ENCODE assay signal across 1 cellular context in the genomic region with DNA sequence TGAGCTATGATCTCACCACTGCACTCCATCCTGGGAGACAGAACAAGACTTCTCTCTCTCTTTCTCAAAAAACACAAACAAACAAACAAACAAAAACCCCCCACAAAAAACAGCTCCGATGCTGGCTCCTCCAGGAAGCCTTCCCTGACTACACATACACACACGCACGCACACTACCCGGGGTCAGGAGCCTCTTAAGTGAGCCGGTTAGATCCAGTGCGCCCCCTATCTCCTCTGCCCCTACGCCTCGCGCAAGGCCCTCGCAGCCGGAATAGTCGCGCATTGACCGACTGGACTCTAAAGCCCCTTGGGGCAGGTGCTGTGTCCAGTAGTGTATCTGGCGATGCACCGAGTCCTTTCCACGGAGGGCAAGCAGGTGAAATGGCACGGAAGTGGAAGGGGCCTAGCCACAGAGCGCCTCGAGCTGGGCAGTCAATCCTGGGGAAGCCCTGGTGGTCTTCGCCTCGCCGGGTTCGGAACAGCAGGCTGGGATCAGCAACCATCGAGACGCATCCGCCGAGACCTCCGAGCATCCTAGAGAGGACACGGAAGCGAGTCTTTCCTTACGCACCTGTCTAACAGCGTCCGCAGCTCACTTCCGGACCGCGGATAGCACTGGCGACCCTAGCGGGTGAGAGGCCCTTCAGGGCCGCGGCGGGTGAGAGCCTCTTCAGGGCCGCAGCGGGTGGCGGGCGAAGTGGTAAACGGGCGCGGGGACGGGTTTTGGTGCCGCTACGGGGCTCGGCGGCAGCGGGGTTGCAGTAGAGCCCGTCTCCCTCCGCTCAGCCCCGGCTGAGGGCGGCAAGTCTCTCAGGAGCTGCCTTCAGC.
TF ChIP-seq lines count a peak whose summit lies in the region.

TSS of gene ZSCAN25 (plus strand) at position 588 of the 828 bp plus-strand sequence. CDS start 2,661 bp downstream, outside the sequence.

TF ChIP-seq in HepG2, 621 proteins besides CTCF, POLR2A, EP300 and RAD21 (continued from another document and continues in another):
- TF ChIP-seq, protein P1, sequence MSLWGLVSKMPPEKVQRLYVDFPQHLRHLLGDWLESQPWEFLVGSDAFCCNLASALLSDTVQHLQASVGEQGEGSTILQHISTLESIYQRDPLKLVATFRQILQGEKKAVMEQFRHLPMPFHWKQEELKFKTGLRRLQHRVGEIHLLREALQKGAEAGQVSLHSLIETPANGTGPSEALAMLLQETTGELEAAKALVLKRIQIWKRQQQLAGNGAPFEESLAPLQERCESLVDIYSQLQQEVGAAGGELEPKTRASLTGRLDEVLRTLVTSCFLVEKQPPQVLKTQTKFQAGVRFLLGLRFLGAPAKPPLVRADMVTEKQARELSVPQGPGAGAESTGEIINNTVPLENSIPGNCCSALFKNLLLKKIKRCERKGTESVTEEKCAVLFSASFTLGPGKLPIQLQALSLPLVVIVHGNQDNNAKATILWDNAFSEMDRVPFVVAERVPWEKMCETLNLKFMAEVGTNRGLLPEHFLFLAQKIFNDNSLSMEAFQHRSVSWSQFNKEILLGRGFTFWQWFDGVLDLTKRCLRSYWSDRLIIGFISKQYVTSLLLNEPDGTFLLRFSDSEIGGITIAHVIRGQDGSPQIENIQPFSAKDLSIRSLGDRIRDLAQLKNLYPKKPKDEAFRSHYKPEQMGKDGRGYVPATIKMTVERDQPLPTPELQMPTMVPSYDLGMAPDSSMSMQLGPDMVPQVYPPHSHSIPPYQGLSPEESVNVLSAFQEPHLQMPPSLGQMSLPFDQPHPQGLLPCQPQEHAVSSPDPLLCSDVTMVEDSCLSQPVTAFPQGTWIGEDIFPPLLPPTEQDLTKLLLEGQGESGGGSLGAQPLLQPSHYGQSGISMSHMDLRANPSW (CRISPR knock-in tag; IDR thresholded peaks at IDR 0.05; ENCODE audit: borderline replicate concordance) = peak; percentile 33; the same call in 1 of the 2 replicates
- TF ChIP-seq ZNF567 (CRISPR knock-in tag; IDR thresholded peaks at IDR 0.05; ENCODE audit: borderline replicate concordance) = peak; percentile 65; the same call in 1 of the 2 replicates
- no peak for TF ChIP-seq FOXP1 (IDR thresholded peaks at IDR 0.05)
- TF ChIP-seq FOXP1 (CRISPR knock-in tag; IDR thresholded peaks at IDR 0.05) = 0 out of 2 replicates have a peak, but pooled peaks have one; percentile 0
- peak; percentile 70 for TF ChIP-seq TEAD3 (CRISPR knock-in tag; optimal IDR thresholded peaks at IDR 0.05; ENCODE audit: borderline replicate concordance)
- TF ChIP-seq SNAPC2 (CRISPR knock-in tag; IDR thresholded peaks at IDR 0.05) = peak; percentile 50; the same call in 1 of the 2 replicates
- TF ChIP-seq ZNF230 (CRISPR knock-in tag; IDR thresholded peaks at IDR 0.05) = peak; percentile 91; the same call in 1 of the 2 replicates
- peak; percentile 76; the same call in 1 of the 2 replicates for TF ChIP-seq NFKBIZ (CRISPR knock-in tag; IDR thresholded peaks at IDR 0.05)
- peak; percentile 46 for TF ChIP-seq TOPORS (CRISPR knock-in tag; IDR thresholded peaks at IDR 0.05)
- peak; percentile 80 for TF ChIP-seq GZF1 (CRISPR knock-in tag; IDR thresholded peaks at IDR 0.05)
- TF ChIP-seq, protein P2, sequence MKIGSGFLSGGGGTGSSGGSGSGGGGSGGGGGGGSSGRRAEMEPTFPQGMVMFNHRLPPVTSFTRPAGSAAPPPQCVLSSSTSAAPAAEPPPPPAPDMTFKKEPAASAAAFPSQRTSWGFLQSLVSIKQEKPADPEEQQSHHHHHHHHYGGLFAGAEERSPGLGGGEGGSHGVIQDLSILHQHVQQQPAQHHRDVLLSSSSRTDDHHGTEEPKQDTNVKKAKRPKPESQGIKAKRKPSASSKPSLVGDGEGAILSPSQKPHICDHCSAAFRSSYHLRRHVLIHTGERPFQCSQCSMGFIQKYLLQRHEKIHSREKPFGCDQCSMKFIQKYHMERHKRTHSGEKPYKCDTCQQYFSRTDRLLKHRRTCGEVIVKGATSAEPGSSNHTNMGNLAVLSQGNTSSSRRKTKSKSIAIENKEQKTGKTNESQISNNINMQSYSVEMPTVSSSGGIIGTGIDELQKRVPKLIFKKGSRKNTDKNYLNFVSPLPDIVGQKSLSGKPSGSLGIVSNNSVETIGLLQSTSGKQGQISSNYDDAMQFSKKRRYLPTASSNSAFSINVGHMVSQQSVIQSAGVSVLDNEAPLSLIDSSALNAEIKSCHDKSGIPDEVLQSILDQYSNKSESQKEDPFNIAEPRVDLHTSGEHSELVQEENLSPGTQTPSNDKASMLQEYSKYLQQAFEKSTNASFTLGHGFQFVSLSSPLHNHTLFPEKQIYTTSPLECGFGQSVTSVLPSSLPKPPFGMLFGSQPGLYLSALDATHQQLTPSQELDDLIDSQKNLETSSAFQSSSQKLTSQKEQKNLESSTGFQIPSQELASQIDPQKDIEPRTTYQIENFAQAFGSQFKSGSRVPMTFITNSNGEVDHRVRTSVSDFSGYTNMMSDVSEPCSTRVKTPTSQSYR (CRISPR knock-in tag; IDR thresholded peaks at IDR 0.05; ENCODE audit: borderline replicate concordance) = peak; percentile 8; the same call in 1 of the 2 replicates
- peak; percentile 35; the same call in 1 of the 2 replicates for TF ChIP-seq ZNF296 (CRISPR knock-in tag; conservative IDR thresholded peaks at IDR 0.05)
- peak; percentile 70 for TF ChIP-seq ISL2 (CRISPR knock-in tag; IDR thresholded peaks at IDR 0.05)
- TF ChIP-seq ZSCAN21 (CRISPR knock-in tag; IDR thresholded peaks at IDR 0.05; ENCODE audit: borderline replicate concordance) = peak; percentile 66; the same call in 1 of the 2 replicates
- peak; percentile 33; the same call in 1 of the 2 replicates for TF ChIP-seq NCOA2 (CRISPR knock-in tag; IDR thresholded peaks at IDR 0.05)
- TF ChIP-seq, protein P3, sequence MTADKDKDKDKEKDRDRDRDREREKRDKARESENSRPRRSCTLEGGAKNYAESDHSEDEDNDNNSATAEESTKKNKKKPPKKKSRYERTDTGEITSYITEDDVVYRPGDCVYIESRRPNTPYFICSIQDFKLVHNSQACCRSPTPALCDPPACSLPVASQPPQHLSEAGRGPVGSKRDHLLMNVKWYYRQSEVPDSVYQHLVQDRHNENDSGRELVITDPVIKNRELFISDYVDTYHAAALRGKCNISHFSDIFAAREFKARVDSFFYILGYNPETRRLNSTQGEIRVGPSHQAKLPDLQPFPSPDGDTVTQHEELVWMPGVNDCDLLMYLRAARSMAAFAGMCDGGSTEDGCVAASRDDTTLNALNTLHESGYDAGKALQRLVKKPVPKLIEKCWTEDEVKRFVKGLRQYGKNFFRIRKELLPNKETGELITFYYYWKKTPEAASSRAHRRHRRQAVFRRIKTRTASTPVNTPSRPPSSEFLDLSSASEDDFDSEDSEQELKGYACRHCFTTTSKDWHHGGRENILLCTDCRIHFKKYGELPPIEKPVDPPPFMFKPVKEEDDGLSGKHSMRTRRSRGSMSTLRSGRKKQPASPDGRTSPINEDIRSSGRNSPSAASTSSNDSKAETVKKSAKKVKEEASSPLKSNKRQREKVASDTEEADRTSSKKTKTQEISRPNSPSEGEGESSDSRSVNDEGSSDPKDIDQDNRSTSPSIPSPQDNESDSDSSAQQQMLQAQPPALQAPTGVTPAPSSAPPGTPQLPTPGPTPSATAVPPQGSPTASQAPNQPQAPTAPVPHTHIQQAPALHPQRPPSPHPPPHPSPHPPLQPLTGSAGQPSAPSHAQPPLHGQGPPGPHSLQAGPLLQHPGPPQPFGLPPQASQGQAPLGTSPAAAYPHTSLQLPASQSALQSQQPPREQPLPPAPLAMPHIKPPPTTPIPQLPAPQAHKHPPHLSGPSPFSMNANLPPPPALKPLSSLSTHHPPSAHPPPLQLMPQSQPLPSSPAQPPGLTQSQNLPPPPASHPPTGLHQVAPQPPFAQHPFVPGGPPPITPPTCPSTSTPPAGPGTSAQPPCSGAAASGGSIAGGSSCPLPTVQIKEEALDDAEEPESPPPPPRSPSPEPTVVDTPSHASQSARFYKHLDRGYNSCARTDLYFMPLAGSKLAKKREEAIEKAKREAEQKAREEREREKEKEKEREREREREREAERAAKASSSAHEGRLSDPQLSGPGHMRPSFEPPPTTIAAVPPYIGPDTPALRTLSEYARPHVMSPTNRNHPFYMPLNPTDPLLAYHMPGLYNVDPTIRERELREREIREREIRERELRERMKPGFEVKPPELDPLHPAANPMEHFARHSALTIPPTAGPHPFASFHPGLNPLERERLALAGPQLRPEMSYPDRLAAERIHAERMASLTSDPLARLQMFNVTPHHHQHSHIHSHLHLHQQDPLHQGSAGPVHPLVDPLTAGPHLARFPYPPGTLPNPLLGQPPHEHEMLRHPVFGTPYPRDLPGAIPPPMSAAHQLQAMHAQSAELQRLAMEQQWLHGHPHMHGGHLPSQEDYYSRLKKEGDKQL (CRISPR knock-in tag; IDR thresholded peaks at IDR 0.05; ENCODE audit: low read depth) = 0 out of 2 replicates have a peak, but pooled peaks have one; percentile 11
- TF ChIP-seq BHLHE40 (IDR thresholded peaks at IDR 0.05; ENCODE audit: low read length) = peak; percentile 36; the same call in 1 of the 2 replicates
- TF ChIP-seq KMT2B (CRISPR knock-in tag; IDR thresholded peaks at IDR 0.05) = peak; percentile 99
- no peak for TF ChIP-seq ZNF562 (CRISPR knock-in tag; IDR thresholded peaks at IDR 0.05; ENCODE audit: borderline replicate concordance)
- TF ChIP-seq ZNF784 (CRISPR knock-in tag; IDR thresholded peaks at IDR 0.05; ENCODE audit: borderline replicate concordance) = peak; percentile 97; the same call in 1 of the 2 replicates
- TF ChIP-seq CCAR2 (optimal IDR thresholded peaks at IDR 0.05; ENCODE audit: low read depth, low read length) = no peak
- peak; percentile 97 for TF ChIP-seq REPIN1 (CRISPR knock-in tag; IDR thresholded peaks at IDR 0.05; ENCODE audit: borderline replicate concordance, low read depth)
- TF ChIP-seq CCDC6 (CRISPR knock-in tag; IDR thresholded peaks at IDR 0.05) = peak; percentile 73
- TF ChIP-seq HNRNPLL (IDR thresholded peaks at IDR 0.05; ENCODE audit: low read depth, low read length, poor library complexity, severe bottlenecking) = peak; percentile 80
- TF ChIP-seq, protein P4, sequence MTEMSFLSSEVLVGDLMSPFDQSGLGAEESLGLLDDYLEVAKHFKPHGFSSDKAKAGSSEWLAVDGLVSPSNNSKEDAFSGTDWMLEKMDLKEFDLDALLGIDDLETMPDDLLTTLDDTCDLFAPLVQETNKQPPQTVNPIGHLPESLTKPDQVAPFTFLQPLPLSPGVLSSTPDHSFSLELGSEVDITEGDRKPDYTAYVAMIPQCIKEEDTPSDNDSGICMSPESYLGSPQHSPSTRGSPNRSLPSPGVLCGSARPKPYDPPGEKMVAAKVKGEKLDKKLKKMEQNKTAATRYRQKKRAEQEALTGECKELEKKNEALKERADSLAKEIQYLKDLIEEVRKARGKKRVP (CRISPR knock-in tag; IDR thresholded peaks at IDR 0.05) = 0 out of 4 replicates have a peak, but pooled peaks of 1 of the 2 experiments have one; percentile 22
- peak; percentile 82 for TF ChIP-seq AGO2 (optimal IDR thresholded peaks at IDR 0.05; ENCODE audit: low read depth, low read length)
- peak; percentile 44 for TF ChIP-seq ZNF30 (CRISPR knock-in tag; IDR thresholded peaks at IDR 0.05)
- peak; percentile 82; the same call in 1 of the 2 replicates for TF ChIP-seq ZNF556 (CRISPR knock-in tag; IDR thresholded peaks at IDR 0.05; ENCODE audit: borderline replicate concordance)
- TF ChIP-seq ZNF569 (CRISPR knock-in tag; IDR thresholded peaks at IDR 0.05; ENCODE audit: borderline replicate concordance) = no peak; the same call in 1 of the 2 replicates
- 0 out of 2 replicates have a peak, but pooled peaks have one; percentile 68 for TF ChIP-seq NR1H2 (CRISPR knock-in tag; IDR thresholded peaks at IDR 0.05; ENCODE audit: borderline replicate concordance, low read depth)
- TF ChIP-seq, protein P5, sequence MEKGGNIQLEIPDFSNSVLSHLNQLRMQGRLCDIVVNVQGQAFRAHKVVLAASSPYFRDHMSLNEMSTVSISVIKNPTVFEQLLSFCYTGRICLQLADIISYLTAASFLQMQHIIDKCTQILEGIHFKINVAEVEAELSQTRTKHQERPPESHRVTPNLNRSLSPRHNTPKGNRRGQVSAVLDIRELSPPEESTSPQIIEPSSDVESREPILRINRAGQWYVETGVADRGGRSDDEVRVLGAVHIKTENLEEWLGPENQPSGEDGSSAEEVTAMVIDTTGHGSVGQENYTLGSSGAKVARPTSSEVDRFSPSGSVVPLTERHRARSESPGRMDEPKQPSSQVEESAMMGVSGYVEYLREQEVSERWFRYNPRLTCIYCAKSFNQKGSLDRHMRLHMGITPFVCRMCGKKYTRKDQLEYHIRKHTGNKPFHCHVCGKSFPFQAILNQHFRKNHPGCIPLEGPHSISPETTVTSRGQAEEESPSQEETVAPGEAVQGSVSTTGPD (CRISPR knock-in tag; IDR thresholded peaks at IDR 0.05) = no peak
- TF ChIP-seq SAP130 (CRISPR knock-in tag; IDR thresholded peaks at IDR 0.05; ENCODE audit: low read depth) = peak; percentile 95
- no peak for TF ChIP-seq PRDM4 (CRISPR knock-in tag; IDR thresholded peaks at IDR 0.05; ENCODE audit: borderline replicate concordance)
